8 cellular contexts compared by ENCODE assay signal in the genomic region with DNA sequence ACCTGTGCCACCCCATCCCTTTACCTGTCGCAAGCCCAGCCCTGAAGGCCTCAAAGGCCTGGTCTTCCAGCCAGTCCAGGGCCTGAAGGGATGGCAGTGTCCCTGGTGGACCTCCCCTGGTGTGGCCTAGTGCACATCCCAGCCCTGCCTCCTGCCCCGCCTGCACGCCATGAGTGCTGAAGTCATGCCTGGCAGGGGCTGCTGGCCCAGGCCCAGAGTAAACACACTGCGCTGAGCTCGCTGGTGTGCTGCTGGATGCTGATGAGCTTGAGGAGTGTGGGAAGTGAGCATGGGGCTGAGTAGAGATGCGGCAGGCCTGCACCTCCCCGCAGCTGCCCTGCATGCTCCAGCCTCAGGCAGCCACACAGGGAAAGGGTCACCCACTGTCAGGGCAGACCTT. TPM values are rescaled to one million over a fixed set of nuclear protein-coding genes. Genes with fewer than 3 reads are reported as not detected.
DNase-seq lines count a peak whose midpoint lies in the region; ATAC-seq and TF ChIP-seq lines count a peak whose summit lies in the region.

No MANE protein-coding gene starts in this region.

- H3K27me3 Mint-ChIP-seq in Calu3 (ENCODE audit: unreplicated experiment) = peaks cover 8% of the 10 kb centered on the region
- no peaks in the 10 kb centered on the region for H3K27me3 Mint-ChIP-seq in WTC11 (ENCODE audit: low read depth)

- no TSS peak for BruUV-seq in Calu3 (replicated peaks; lab: Mats Ljungman, UMichigan)

- no peaks in the 10 kb centered on the region for H3K79me2 ChIP-seq in osteoblast (ENCODE audit: insufficient read depth, low read length)

- no peak for TF ChIP-seq CTCF in Calu3 (IDR thresholded peaks at IDR 0.05; ENCODE audit: unreplicated experiment)
- no peak for TF ChIP-seq CTCF in osteoblast (IDR thresholded peaks at IDR 0.05; ENCODE audit: extremely low read depth, low read depth, low read length)
- TF ChIP-seq CTCF in WTC11 (IDR thresholded peaks at IDR 0.05) = no peak

- intact Hi-C loops in Calu3 (cut with micrococcal nuclease; ENCODE audit: unreplicated experiment) = no loop called here

- no peaks in the 10 kb centered on the region for H3K9me3 Mint-ChIP-seq in Calu3 (ENCODE audit: low read depth, unreplicated experiment)
- no peaks in the 10 kb centered on the region for H3K9me3 Mint-ChIP-seq in WTC11

- H3K4me3 ChIP-seq in osteoblast (ENCODE audit: insufficient read depth, low read length) = no peak overlapping the region

- H2AFZ ChIP-seq in osteoblast (ENCODE audit: low read length) = no peak overlapping the region

- in situ Hi-C loops in KBM-7 (cut with MboI; ENCODE audit: low pct_unique_long_range_greater_than_20kb, low sequenced_read_pairs) = no loop called here

- H3K27me3 ChIP-seq in osteoblast (ENCODE audit: insufficient read depth, low read length) = no peaks in the 10 kb centered on the region

- ATAC-seq in GM19035 (IDR thresholded peaks at IDR 0.05; ENCODE audit: unreplicated experiment) (no peak), WTC11 (no peak)

- H3K36me3 Mint-ChIP-seq in Calu3 (ENCODE audit: insufficient read depth, unreplicated experiment) = no peaks in the 10 kb centered on the region
- H3K36me3 Mint-ChIP-seq in WTC11 = no peaks in the 10 kb centered on the region

- CTCF ChIA-PET in Calu3 (lab: Charles Lee) = interaction anchor here (1.0 kb wide), 1 partner anchor 9 kb away, joined by 4 read pairs; no protein-coding TSS in a partner anchor
- CTCF ChIA-PET in WTC11 (lab: Charles Lee) = no interaction called here

- H4K20me1 ChIP-seq in osteoblast (ENCODE audit: insufficient read depth, low read length) = peaks cover 5% of the 10 kb centered on the region

- H3K4me3 Mint-ChIP-seq in Calu3 (ENCODE audit: low read depth, unreplicated experiment) (no peak overlapping the region), WTC11 (no peak overlapping the region)

- POLR2A ChIA-PET in WTC11 (lab: Charles Lee) = no interaction called here

- H3K9me3 ChIP-seq in osteoblast (ENCODE audit: low read depth, low read length) = no peaks in the 10 kb centered on the region

- peak; percentile 46 for DNase-seq in Calu3
- DNase-seq in NCI-H69 (lab: John Stamatoyannopoulos, UW) = peak; percentile 90
- DNase-seq in fibroblast of gingiva (ENCODE audit: low read depth) = peak; percentile 91
- DNase-seq in osteoblast (ENCODE audit: insufficient read length, low spot score, missing footprints) = peak; percentile 98
- DNase-seq in WTC11 (ENCODE audit: low spot score) = no peak
- DNase-seq in activated CD8-positive, alpha-beta memory T cell treated with anti-CD3 and anti-CD28 coated beads for 24 hours = no peak
- no peak for DNase-seq in KBM-7

- H3K36me3 ChIP-seq in osteoblast (ENCODE audit: insufficient read depth, low read length) = peaks cover 31% of the 10 kb centered on the region

- peak overlapping the region; percentile 73 for H3K27ac ChIP-seq in osteoblast (ENCODE audit: low read depth, low read length)

- H3K4me2 ChIP-seq in osteoblast (ENCODE audit: insufficient read depth, low read length) = no peak overlapping the region

- no peak overlapping the region for H3K27ac Mint-ChIP-seq in Calu3 (ENCODE audit: unreplicated experiment)
- no peak overlapping the region for H3K27ac Mint-ChIP-seq in WTC11

- H3K4me1 ChIP-seq in osteoblast (ENCODE audit: insufficient read depth, low read length) = peaks cover 20% of the 10 kb centered on the region

- H3K4me1 Mint-ChIP-seq in Calu3 (ENCODE audit: low read depth, unreplicated experiment) (no peaks in the 10 kb centered on the region), WTC11 (peaks cover 5% of the 10 kb centered on the region; the same call in 1 of the 2 replicates)

TF ChIP-seq in WTC11, 78 proteins besides CTCF, POLR2A, EP300 and RAD21:
- TF ChIP-seq NR1H2 (CRISPR knock-in tag; IDR thresholded peaks at IDR 0.05) = no peak
- no peak for TF ChIP-seq MLX (CRISPR knock-in tag; IDR thresholded peaks at IDR 0.05)
- TF ChIP-seq FOXK1 (CRISPR knock-in tag; IDR thresholded peaks at IDR 0.05) = no peak
- no peak for TF ChIP-seq RORB (CRISPR knock-in tag; IDR thresholded peaks at IDR 0.05)

RNA-seq across cellular contexts. Expression of gene HTRA1, which starts 43.2 kb away (rescaled TPM):
- total RNA-seq in Calu3 (2022) = 1.3 and 2.4 TPM in 2 replicates
- 392 and 413 TPM in 2 replicates for total RNA-seq in osteoblast
- 15.4 to 18.3 TPM (median 16.0 TPM) in 3 replicates for total RNA-seq in WTC11 (2021)

RNA-seq across cellular contexts. Expression of gene ARMS2, which starts 50.1 kb away (rescaled TPM):
- not detected in 2 replicates for total RNA-seq in Calu3 (2022)
- total RNA-seq in osteoblast = not detected in 2 replicates
- not detected in 3 replicates for total RNA-seq in WTC11 (2021)

RNA-seq across cellular contexts. Expression of gene DMBT1, which starts 56.0 kb away (rescaled TPM):
- total RNA-seq in Calu3 (2022) (4.6 and 10.0 TPM in 2 replicates), osteoblast (under 0.01 and 0.29 TPM in 2 replicates), WTC11 (2021) (0.09 to 0.18 TPM (median 0.13 TPM) in 3 replicates)

Comparison
In these comparisons a context has a peak if more than half of its experiments do, and no peak if none do; other contexts are left out.
1. DNase-seq: peak in Calu3 (single experiment), NCI-H69 (single experiment), fibroblast of gingiva (single experiment) and osteoblast (single experiment); none in WTC11 (single experiment), activated CD8-positive, alpha-beta memory T cell treated with anti-CD3 and anti-CD28 coated beads for 24 hours (single experiment) and KBM-7 (single experiment).
2. RNA of gene HTRA1, which starts 43.2 kb away (total RNA-seq): 392 to 413 TPM in osteoblast; 15.4 to 18.3 TPM in WTC11 and 1.3 to 2.4 TPM in Calu3; every median in the first group is over 10 times any median in the second.